In genomic region chr4:155526452-155527169, GRCh38 we compare ENCODE assay signal across 15 cellular contexts.
DNase-seq lines count a peak whose midpoint lies in the region; ATAC-seq and TF ChIP-seq lines count a peak whose summit lies in the region.
"Had no signal": no experiment of that assay in that cellular context is flagged by ENCODE, and none has a peak within 500 bp of the region (broad histone marks: within the 10 kb centered on the region; RNA-seq: fewer than 3 reads in every experiment).

No MANE protein-coding gene starts in this region.

- no peak overlapping the region for H3K9ac ChIP-seq in muscle layer of colon (ENCODE audit: low read length)

- H3K4me3 ChIP-seq in ascending aorta (peak overlapping the region; percentile 2 to 34), fibroblast of pulmonary artery (replicated peaks; ENCODE audit: low read depth, low read length) (no peak overlapping the region), muscle layer of colon (ENCODE audit: low read depth in 1 of 2, low read length in 2 of 2) (peak overlapping the region in 1 of 2 donors; percentile 20), tibial artery (peak overlapping the region; percentile 4 to 9)
- H3K4me3 ChIP-seq: ovary had no signal

- intact Hi-C loops in ascending aorta (cut with DNase I) (loop anchor here (5.0 kb wide), 3 partner anchors 136 to 426 kb away; partner anchors contain the start of genes CTSO and GUCY1B1), tibial artery (cut with DNase I; ENCODE audit: low total_unique reads) (no loop called here)

- no peak for TF ChIP-seq CTCF in ascending aorta (IDR thresholded peaks at IDR 0.05)
- no peak for TF ChIP-seq CTCF in fibroblast of pulmonary artery (IDR thresholded peaks at IDR 0.05; ENCODE audit: low read length, missing control alignments)
- no peak for TF ChIP-seq CTCF in tibial artery (IDR thresholded peaks at IDR 0.05)

- in situ Hi-C loops in G401 (cut with HindIII; ENCODE audit: low sequenced_read_pairs) = no loop called here

- H3K27me3 ChIP-seq in ascending aorta (no peaks in the 10 kb centered on the region), muscle layer of colon (ENCODE audit: control insufficient read depth in 1 of 2, insufficient read depth in 2 of 2, low read length in 2 of 2) (no peaks in the 10 kb centered on the region), tibial artery (no peaks in the 10 kb centered on the region)
- H3K27me3 ChIP-seq: ovary had no signal

- H3K4me1 ChIP-seq in ascending aorta (peaks cover 0 to 8% of the 10 kb centered on the region in 2 donors), muscle layer of colon (ENCODE audit: insufficient read depth, low read length) (peaks cover 65% of the 10 kb centered on the region), tibial artery (peaks cover 0 to 33% (median 0%) of the 10 kb centered on the region in 4 donors)

- H3K9me3 ChIP-seq in ascending aorta (no peaks in the 10 kb centered on the region), muscle layer of colon (ENCODE audit: low read length) (no peaks in the 10 kb centered on the region), tibial artery (peaks cover 0 to under 1% (median 0%) of the 10 kb centered on the region in 3 donors)
- H3K9me3 ChIP-seq: ovary had no signal

- H3K27ac ChIP-seq in ascending aorta = peak overlapping the region; percentile 54 to 72
- peak overlapping the region; percentile 56 for H3K27ac ChIP-seq in muscle layer of colon (ENCODE audit: low read depth, low read length)
- H3K27ac ChIP-seq in tibial artery = peak overlapping the region; percentile 58 to 61
- H3K27ac ChIP-seq: HL-60 had no signal

- no peaks in the 10 kb centered on the region for H3K36me3 ChIP-seq in ascending aorta
- H3K36me3 ChIP-seq in muscle layer of colon (ENCODE audit: insufficient read depth, low read length) = no peaks in the 10 kb centered on the region
- H3K36me3 ChIP-seq in tibial artery = no peaks in the 10 kb centered on the region
- H3K36me3 ChIP-seq: ovary had no signal

- no peak for ATAC-seq in activated CD4-positive, CD25-positive, alpha-beta regulatory T cell treated with anti-CD3 and anti-CD28 coated beads, Interleukin-2, amount 50 U/mL, for 24 hours
- ATAC-seq: Panc1 had no signal

- DNase-seq in ascending aorta (ENCODE audit: low spot score in 2 of 2) = no peak
- peak; percentile 11 for DNase-seq in fibroblast of pulmonary artery (ENCODE audit: low read depth)
- no peak for DNase-seq in tibial artery
- no peak for DNase-seq in DMS53 (lab: John Stamatoyannopoulos, UW)
- DNase-seq in G401 (ENCODE audit: low spot score) = no peak
- DNase-seq in NCI-H524 (lab: John Stamatoyannopoulos, UW) = no peak
- DNase-seq: activated CD4-positive, alpha-beta T cell treated with anti-CD3 and anti-CD28 coated beads, Interleukin-2, amount 50 U/mL, for 4 hours; activated gamma-delta T cell treated with Interleukin-2 at 50 U/mL for 16 hours; COR-L47; glutamatergic neuron; ovary had no signal
